ENCODE assay signal across 16 cellular contexts in the genomic region with DNA sequence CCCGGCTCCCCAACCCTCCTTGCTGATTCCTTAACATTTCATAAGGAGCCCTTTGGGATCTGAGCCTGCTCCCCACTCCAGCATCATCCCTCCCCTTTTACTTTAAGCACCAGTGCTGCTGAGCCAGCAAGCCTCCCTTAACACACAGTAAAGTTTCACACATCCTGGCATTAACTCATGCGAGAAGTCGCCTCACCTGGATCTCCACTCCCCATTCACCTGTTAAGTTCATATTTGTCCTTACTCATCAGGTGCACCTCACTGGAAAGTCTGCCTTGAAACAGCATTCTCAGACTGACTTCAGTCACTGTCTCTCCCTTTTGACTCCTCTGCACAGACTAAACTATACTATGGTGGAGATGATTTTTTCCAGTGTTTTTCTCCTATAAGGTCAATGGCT. TPM values are rescaled to one million over a fixed set of nuclear protein-coding genes. Genes with fewer than 3 reads are reported as not detected.
DNase-seq lines count a peak whose midpoint lies in the region; ATAC-seq and TF ChIP-seq lines count a peak whose summit lies in the region.
"Had no signal": no experiment of that assay in that cellular context is flagged by ENCODE, and none has a peak within 500 bp of the region (broad histone marks: within the 10 kb centered on the region; RNA-seq: fewer than 3 reads in every experiment).

No MANE protein-coding gene starts in this region.

- peaks cover 2% of the 10 kb centered on the region for H3K36me3 Mint-ChIP-seq in MCF 10A (ENCODE audit: insufficient read depth, unreplicated experiment)
- H3K36me3 Mint-ChIP-seq in effector memory CD8-positive, alpha-beta T cell (ENCODE audit: insufficient read depth) = peaks cover 34% of the 10 kb centered on the region
- H3K36me3 Mint-ChIP-seq in natural killer cell treated with Interleukin-12 subunit alpha and Interleukin-12 subunit beta and Interleukin-15 and Interleukin-18, amount 100 ng/mL, for 72 hours = peaks cover 53% of the 10 kb centered on the region

- whole genome bisulfite sequencing in mammary epithelial cell (ENCODE audit: low coverage, missing lambda C conversion rate) = 100% methylated on average over 3 of the region's 3 CpGs
- 91 to 93% methylated on average over 3 of the region's 3 CpGs for WGBS in thyroid gland, 2 donors

- CTCF ChIA-PET in MCF 10A (lab: Yijun Ruan, JAX) = interaction anchor here (1.3 to 1.6 kb wide), 2 partner anchors 46 to 194 kb away, joined by 6 to 12 read pairs; partner anchors contain the start of gene MAP3K5
- CTCF ChIA-PET in mammary epithelial cell (lab: Charles Lee; ENCODE audit: low non-redundant PET) = no interaction called here

- H3K4me3 Mint-ChIP-seq in MCF 10A (ENCODE audit: unreplicated experiment) = no peak overlapping the region
- H3K4me3 Mint-ChIP-seq in effector memory CD8-positive, alpha-beta T cell = no peak overlapping the region
- H3K4me3 Mint-ChIP-seq in natural killer cell treated with Interleukin-12 subunit alpha and Interleukin-12 subunit beta and Interleukin-15 and Interleukin-18, amount 100 ng/mL, for 72 hours = peak overlapping the region; percentile 69
- H3K4me3 Mint-ChIP-seq: CD14-positive monocyte; CD8-positive, alpha-beta memory T cell; H9 had no signal

- H3K79me2 ChIP-seq in mammary epithelial cell (ENCODE audit: insufficient read depth, low read length) (no peaks in the 10 kb centered on the region), MM.1S (ENCODE audit: low read length) (no peaks in the 10 kb centered on the region)

- no peak overlapping the region for H3K4me2 ChIP-seq in mammary epithelial cell (ENCODE audit: insufficient read depth, low read depth, low read length)
- no peak overlapping the region for H3K4me2 ChIP-seq in MM.1S (ENCODE audit: low read depth, low read length)
- H3K4me2 ChIP-seq: A549 had no signal

- intact Hi-C loops in MCF 10A (cut with micrococcal nuclease) (no loop called here), mammary epithelial cell (cut with micrococcal nuclease) (no loop called here), thyroid gland (cut with DNase I) (no loop called here)

- H3K9ac ChIP-seq in mammary epithelial cell (ENCODE audit: insufficient read depth, low read length) (no peak overlapping the region), MM.1S (ENCODE audit: low read length) (no peak overlapping the region)

- peak overlapping the region; percentile 54 for H3K27ac Mint-ChIP-seq in MCF 10A (ENCODE audit: low read depth, unreplicated experiment)
- peak overlapping the region; percentile 8 to 49 for H3K27ac Mint-ChIP-seq in effector memory CD8-positive, alpha-beta T cell
- H3K27ac Mint-ChIP-seq in natural killer cell treated with Interleukin-12 subunit alpha and Interleukin-12 subunit beta and Interleukin-15 and Interleukin-18, amount 100 ng/mL, for 72 hours = peak overlapping the region; percentile 99
- H3K27ac Mint-ChIP-seq: H9 had no signal

- H2AFZ ChIP-seq in mammary epithelial cell (ENCODE audit: low read depth, low read length) (no peak overlapping the region), MM.1S (ENCODE audit: low read length) (no peak overlapping the region)

- H3K36me3 ChIP-seq in mammary epithelial cell (ENCODE audit: insufficient read depth, low read length) (no peaks in the 10 kb centered on the region), thyroid gland (no peaks in the 10 kb centered on the region), MM.1S (replicated peaks; ENCODE audit: insufficient read depth, low read length) (no peaks in the 10 kb centered on the region)

- dilution Hi-C loops in mammary epithelial cell (cut with HindIII; ENCODE audit: low sequenced_read_pairs) = no loop called here

- peaks cover 12% of the 10 kb centered on the region for H3K9me3 Mint-ChIP-seq in MCF 10A (ENCODE audit: unreplicated experiment)
- H3K9me3 Mint-ChIP-seq in effector memory CD8-positive, alpha-beta T cell = no peaks in the 10 kb centered on the region
- H3K9me3 Mint-ChIP-seq in natural killer cell treated with Interleukin-12 subunit alpha and Interleukin-12 subunit beta and Interleukin-15 and Interleukin-18, amount 100 ng/mL, for 72 hours = peaks cover 5% of the 10 kb centered on the region
- H3K9me3 Mint-ChIP-seq: CD8-positive, alpha-beta memory T cell; H9 had no signal

- H3K4me1 ChIP-seq in mammary epithelial cell (ENCODE audit: insufficient read depth, low read length) = peaks cover 17% of the 10 kb centered on the region
- H3K4me1 ChIP-seq in thyroid gland = peaks cover 38 to 52% of the 10 kb centered on the region in 2 donors
- peaks cover 22% of the 10 kb centered on the region for H3K4me1 ChIP-seq in MM.1S (ENCODE audit: low read length)

- TF ChIP-seq POLR2A in thyroid gland (IDR thresholded peaks at IDR 0.05) = no peak

- no peaks in the 10 kb centered on the region for H3K9me3 ChIP-seq in mammary epithelial cell (replicated peaks; ENCODE audit: insufficient read depth, low read length)
- H3K9me3 ChIP-seq in thyroid gland = no peaks in the 10 kb centered on the region
- no peaks in the 10 kb centered on the region for H3K9me3 ChIP-seq in MM.1S (replicated peaks; ENCODE audit: insufficient read depth, low read length)
- H3K9me3 ChIP-seq: A549 had no signal

- H3F3A ChIP-seq in MM.1S (ENCODE audit: insufficient read depth, low read length) = peaks cover 6% of the 10 kb centered on the region

- H3K27ac ChIP-seq in mammary epithelial cell (ENCODE audit: insufficient read depth, low read depth, low read length) (no peak overlapping the region), thyroid gland (peak overlapping the region in 2 of 3 donors; percentile 70 to 92), MM.1S (ENCODE audit: low read length) (no peak overlapping the region)
- H3K27ac ChIP-seq: A549 had no signal

- no peaks in the 10 kb centered on the region for H3K27me3 ChIP-seq in mammary epithelial cell (ENCODE audit: insufficient read depth, low read length)
- no peaks in the 10 kb centered on the region for H3K27me3 ChIP-seq in thyroid gland
- H3K27me3 ChIP-seq in MM.1S (replicated peaks; ENCODE audit: insufficient read depth, low read length) = no peaks in the 10 kb centered on the region

- no peak for TF ChIP-seq CTCF in MCF 10A (IDR thresholded peaks at IDR 0.05; ENCODE audit: unreplicated experiment)
- no peak for TF ChIP-seq CTCF in mammary epithelial cell (conservative IDR thresholded peaks at IDR 0.05 in 1 of 2, IDR thresholded peaks at IDR 0.05 in 1 of 2; ENCODE audit: extremely low read depth in 1 of 2, insufficient read depth in 1 of 2, low read depth in 1 of 2, low read length in 2 of 2)
- no peak for TF ChIP-seq CTCF in thyroid gland (IDR thresholded peaks at IDR 0.05)
- TF ChIP-seq CTCF in GM20000 (IDR thresholded peaks at IDR 0.05; ENCODE audit: extremely low read depth, missing control alignments) = no peak
- no peak for TF ChIP-seq CTCF in MM.1S (IDR thresholded peaks at IDR 0.05; ENCODE audit: low read length)

- H4K20me1 ChIP-seq in mammary epithelial cell (ENCODE audit: insufficient read depth, low read length) (no peaks in the 10 kb centered on the region), MM.1S (ENCODE audit: insufficient read depth, low read length) (no peaks in the 10 kb centered on the region)

- peaks cover 18% of the 10 kb centered on the region for H3K4me1 Mint-ChIP-seq in MCF 10A (ENCODE audit: insufficient read depth, unreplicated experiment)
- H3K4me1 Mint-ChIP-seq in effector memory CD8-positive, alpha-beta T cell (ENCODE audit: low read depth in 2 of 2) = peaks cover 23 to 24% of the 10 kb centered on the region in 2 donors
- peaks cover 45 to 61% of the 10 kb centered on the region in 2 donors for H3K4me1 Mint-ChIP-seq in natural killer cell treated with Interleukin-12 subunit alpha and Interleukin-12 subunit beta and Interleukin-15 and Interleukin-18, amount 100 ng/mL, for 72 hours (ENCODE audit: low read depth in 2 of 2)

- DNase-seq in MCF 10A (ENCODE audit: unreplicated experiment) = no peak
- DNase-seq in mammary epithelial cell = no peak
- no peak for DNase-seq in effector memory CD8-positive, alpha-beta T cell
- DNase-seq in natural killer cell treated with Interleukin-12 subunit alpha and Interleukin-12 subunit beta and Interleukin-15 and Interleukin-18, amount 100 ng/mL, for 72 hours (ENCODE audit: low spot score) = no peak
- DNase-seq in thyroid gland = no peak
- no peak for DNase-seq in GM20000 (ENCODE audit: low spot score)
- DNase-seq in germinal center (ENCODE audit: low spot score) = no peak
- DNase-seq in MM.1S = no peak
- DNase-seq: CD8-positive, alpha-beta memory T cell; DMS79; GOT3; H9 had no signal

- H3K4me3 ChIP-seq in mammary epithelial cell (replicated peaks in 1 of 3; ENCODE audit: insufficient read depth in 1 of 3, low read depth in 2 of 3, low read length in 3 of 3) = no peak overlapping the region
- H3K4me3 ChIP-seq in thyroid gland (replicated peaks in 1 of 3) = no peak overlapping the region
- H3K4me3 ChIP-seq in MM.1S (ENCODE audit: low read length) = no peak overlapping the region
- H3K4me3 ChIP-seq: A549, GM12878 had no signal

- no peaks in the 10 kb centered on the region for H3K27me3 Mint-ChIP-seq in MCF 10A (ENCODE audit: insufficient read depth, unreplicated experiment)
- no peaks in the 10 kb centered on the region for H3K27me3 Mint-ChIP-seq in effector memory CD8-positive, alpha-beta T cell
- no peaks in the 10 kb centered on the region for H3K27me3 Mint-ChIP-seq in natural killer cell treated with Interleukin-12 subunit alpha and Interleukin-12 subunit beta and Interleukin-15 and Interleukin-18, amount 100 ng/mL, for 72 hours

- POLR2A ChIA-PET in MCF 10A (lab: Yijun Ruan, JAX) = interaction anchor here (1.6 kb wide), 1 partner anchor 12 kb away, joined by 4 read pairs; no protein-coding TSS in a partner anchor

- H3K9me2 ChIP-seq in MM.1S (replicated peaks; ENCODE audit: insufficient read depth, low read length) = no peaks in the 10 kb centered on the region

- no TSS peak for BruUV-seq in MCF 10A (replicated peaks; lab: Mats Ljungman, UMichigan)
- BruUV-seq in mammary epithelial cell (replicated peaks; lab: Mats Ljungman, UMichigan) = no TSS peak

- ATAC-seq in effector memory CD8-positive, alpha-beta T cell (replicated peaks) = no peak
- no peak for ATAC-seq in natural killer cell treated with Interleukin-12 subunit alpha and Interleukin-12 subunit beta and Interleukin-15 and Interleukin-18, amount 100 ng/mL, for 72 hours
- ATAC-seq: A549, GM12878 had no signal

- in situ Hi-C loops in mammary epithelial cell (cut with MboI; ENCODE audit: low sequenced_read_pairs in 2 of 2) = no loop called here

RNA-seq across cellular contexts. Expression of gene MAP7, which starts 47.8 kb away (rescaled TPM):
- total RNA-seq in MCF 10A (2022) (15.4 and 17.2 TPM in 2 replicates), mammary epithelial cell (10 to 100 TPM; 38.2 to 39.0 TPM), thyroid gland (10 to 100 TPM; 24.5 to 46.0 (median 36.0) TPM)
- 10.6 TPM for polyA plus RNA-seq in mammary epithelial cell
- polyA minus RNA-seq in mammary epithelial cell = 15.2 TPM
- under 1 TPM; 0.73 to 0.83 TPM for total RNA-seq in natural killer cell treated with Interleukin-12 subunit alpha and Interleukin-12 subunit beta and Interleukin-15 and Interleukin-18, amount 100 ng/mL, for 72 hours
- total RNA-seq: G401 had no signal

Comparison
In these comparisons a context has a peak if more than half of its experiments do, and no peak if none do; other contexts are left out.
1. H3K27ac Mint-ChIP-seq: peak in every context shown above with its lines; median percentile 99 in natural killer cell treated with Interleukin-12 subunit alpha and Interleukin-12 subunit beta and Interleukin-15 and Interleukin-18, amount 100 ng/mL, for 72 hours; 54 in MCF 10A; 28 in effector memory CD8-positive, alpha-beta T cell.
2. H3K27ac ChIP-seq: peak in thyroid gland (2 of 3); none in mammary epithelial cell (single experiment) and MM.1S (single experiment).